Comparison of ENCODE assay signal across 8 cellular contexts in genomic region chr7:108570146-108570755, GRCh38. TPM values are rescaled to one million over a fixed set of nuclear protein-coding genes. Genes with fewer than 3 reads are reported as not detected.
DNase-seq lines count a peak whose midpoint lies in the region; ATAC-seq lines count a peak whose summit lies in the region.

No MANE protein-coding gene starts in this region.

- H3K27ac ChIP-seq in mesodermal cell (ENCODE audit: low read depth, low read length, severe bottlenecking), result peak overlapping the region; percentile 87

- ATAC-seq in HG02970 (IDR thresholded peaks at IDR 0.05; ENCODE audit: low FRiP score, unreplicated experiment), result peak; percentile 11
- ATAC-seq in effector memory CD8-positive, alpha-beta T cell (replicated peaks), result no peak

- H3K9me3 ChIP-seq in mesodermal cell (ENCODE audit: control insufficient read depth, low read length), result no peaks in the 10 kb centered on the region

- H3K9me3 Mint-ChIP-seq in effector memory CD8-positive, alpha-beta T cell, result no peaks in the 10 kb centered on the region

- 0% methylated on average over 19 to 28 of the region's 36 CpGs for WGBS in mesodermal cell (ENCODE audit: insufficient coverage in 2 of 2), 2 experiments

- peaks cover 35% of the 10 kb centered on the region for H3K36me3 ChIP-seq in mesodermal cell (ENCODE audit: control insufficient read depth, insufficient read depth, low read length)

- H3K27ac Mint-ChIP-seq in effector memory CD8-positive, alpha-beta T cell, result peak overlapping the region; percentile 99 to 100

- peaks cover 68% of the 10 kb centered on the region for H3K36me3 Mint-ChIP-seq in effector memory CD8-positive, alpha-beta T cell (ENCODE audit: insufficient read depth)

- H3K4me1 Mint-ChIP-seq in effector memory CD8-positive, alpha-beta T cell (ENCODE audit: low read depth in 2 of 2), result peaks cover 29 to 47% of the 10 kb centered on the region in 2 donors

- peak; percentile 7 for DNase-seq in NOMO-1 treated with DMSO at 0.1 percent for 48 hours (lab: John Stamatoyannopoulos, UW; ENCODE audit: unreplicated experiment)
- DNase-seq in NOMO-1 treated with dmso at 0.1 percent for 144 hours (lab: John Stamatoyannopoulos, UW; ENCODE audit: unreplicated experiment), result no peak
- DNase-seq in NCI-H2171 treated with DMSO at 0.1 percent for 48 hours (lab: John Stamatoyannopoulos, UW), result peak; percentile 67
- DNase-seq in activated CD4-positive, alpha-beta T cell treated with anti-CD3 and anti-CD28 coated beads, Interleukin-2, amount 50 U/mL, for 24 hours (ENCODE audit: low read depth in 1 of 2, low spot score in 1 of 2), result peak; percentile 1 to 25
- DNase-seq in effector memory CD8-positive, alpha-beta T cell, result peak; percentile 27 to 39 (median 33)
- peak; percentile 16 for DNase-seq in stimulated activated CD8-positive, alpha-beta memory T cell treated with anti-CD3 and anti-CD28 coated beads, Interleukin-4, amount 100 ng/mL, for 24 hours (ENCODE audit: low read depth)

- peak overlapping the region; percentile 79 for H3K4me3 ChIP-seq in mesodermal cell (ENCODE audit: extremely low read depth, insufficient read depth, low read length, poor library complexity, severe bottlenecking)

- no peaks in the 10 kb centered on the region for H3K27me3 Mint-ChIP-seq in effector memory CD8-positive, alpha-beta T cell

- H3K4me1 ChIP-seq in mesodermal cell (ENCODE audit: control insufficient read depth, insufficient read depth, low read length, poor library complexity, severe bottlenecking), result peaks cover 2% of the 10 kb centered on the region

- H3K4me3 Mint-ChIP-seq in effector memory CD8-positive, alpha-beta T cell, result peak overlapping the region; percentile 94 to 97

RNA-seq across cellular contexts. Expression of gene DNAJB9, which starts 0.6 kb away (rescaled TPM):
- 19.6 TPM for polyA plus RNA-seq in mesodermal cell (2013, experiment 1 of 2)
- polyA plus RNA-seq in mesodermal cell (2013, experiment 2 of 2), result 24.4 TPM

RNA-seq across cellular contexts. Expression of gene THAP5, which starts 0.7 kb away (rescaled TPM):
- 19.2 TPM for polyA plus RNA-seq in mesodermal cell (2013, experiment 1 of 2)
- polyA plus RNA-seq in mesodermal cell (2013, experiment 2 of 2), result 25.0 TPM

RNA-seq across cellular contexts. Expression of gene PNPLA8, which starts 44.3 kb away (rescaled TPM):
- 21.5 TPM for polyA plus RNA-seq in mesodermal cell (2013, experiment 1 of 2)
- 23.9 TPM for polyA plus RNA-seq in mesodermal cell (2013, experiment 2 of 2)
